9 cellular contexts compared by ENCODE assay signal in genomic region chr17:82052638-82053059, GRCh38. TPM values are rescaled to one million over a fixed set of nuclear protein-coding genes. Genes with fewer than 3 reads are reported as not detected.
DNase-seq lines count a peak whose midpoint lies in the region; ATAC-seq and FAIRE-seq lines count a peak whose summit lies in the region.
"Had no signal": no experiment of that assay in that cellular context is flagged by ENCODE, and none has a peak within 500 bp of the region (broad histone marks: within the 10 kb centered on the region; RNA-seq: fewer than 3 reads in every experiment).

No MANE protein-coding gene starts in this region.

- H3K4me1 ChIP-seq in iPS-15b (ENCODE audit: control insufficient read depth, insufficient read depth, low read length): no peaks in the 10 kb centered on the region

- no peak for FAIRE-seq in frontal cortex (lab: Jason Lieb, UNC)
- FAIRE-seq: A204.1 had no signal

- peak overlapping the region; percentile 79 for H3K4me3 ChIP-seq in iPS-15b (ENCODE audit: low read depth, low read length)

- H3K27me3 ChIP-seq in iPS-15b (ENCODE audit: control insufficient read depth, insufficient read depth, low read length): no peaks in the 10 kb centered on the region

- intact Hi-C loops in activated T-helper 1 cell treated with anti-CD3 and anti-CD28 coated beads, Interleukin-12 subunit alpha, Interleukin-12 subunit beta, Interleukin-2, Interleukin-4 antibody, amounts not matched to agents 30 ng/mL and 10 ng/mL and 1 ng/mL, durations not matched to agents 14 hours and 24 hours and 36 hours (cut with micrococcal nuclease): loop anchor here (5.0 kb wide), 1 partner anchor 45 kb away; the partner anchor contains the start of gene FASN

- no peaks in the 10 kb centered on the region for H3K9me3 Mint-ChIP-seq in activated T-helper 1 cell treated with anti-CD3 and anti-CD28 coated beads, Interleukin-12 subunit alpha, Interleukin-12 subunit beta, Interleukin-2, Interleukin-4 antibody, amounts not matched to agents 30 ng/mL and 10 ng/mL and 1 ng/mL, durations not matched to agents 14 hours and 24 hours and 36 hours
- no peaks in the 10 kb centered on the region for H3K9me3 Mint-ChIP-seq in stimulated activated memory B cell treated with anti-CD40 and anti-IgM and Interleukin-4, amounts not matched to agents 10 μg/mL and 1 μg/mL and 100 μg/mL, for 72 hours

- H3K27ac Mint-ChIP-seq in activated T-helper 1 cell treated with anti-CD3 and anti-CD28 coated beads, Interleukin-12 subunit alpha, Interleukin-12 subunit beta, Interleukin-2, Interleukin-4 antibody, amounts not matched to agents 30 ng/mL and 10 ng/mL and 1 ng/mL, durations not matched to agents 14 hours and 24 hours and 36 hours: no peak overlapping the region
- H3K27ac Mint-ChIP-seq in stimulated activated memory B cell treated with anti-CD40 and anti-IgM and Interleukin-4, amounts not matched to agents 10 μg/mL and 1 μg/mL and 100 μg/mL, for 72 hours: peak overlapping the region; percentile 49

- no peak for ATAC-seq in stimulated activated memory B cell treated with anti-CD40 and anti-IgM and Interleukin-4, amounts not matched to agents 10 μg/mL and 1 μg/mL and 100 μg/mL, for 72 hours
- ATAC-seq in HG03460 (IDR thresholded peaks at IDR 0.05; ENCODE audit: unreplicated experiment): no peak

- no peaks in the 10 kb centered on the region for H3K27me3 Mint-ChIP-seq in activated T-helper 1 cell treated with anti-CD3 and anti-CD28 coated beads, Interleukin-12 subunit alpha, Interleukin-12 subunit beta, Interleukin-2, Interleukin-4 antibody, amounts not matched to agents 30 ng/mL and 10 ng/mL and 1 ng/mL, durations not matched to agents 14 hours and 24 hours and 36 hours (ENCODE audit: insufficient read depth)
- H3K27me3 Mint-ChIP-seq in stimulated activated memory B cell treated with anti-CD40 and anti-IgM and Interleukin-4, amounts not matched to agents 10 μg/mL and 1 μg/mL and 100 μg/mL, for 72 hours: no peaks in the 10 kb centered on the region

- peaks cover 5% of the 10 kb centered on the region for H3K36me3 Mint-ChIP-seq in activated T-helper 1 cell treated with anti-CD3 and anti-CD28 coated beads, Interleukin-12 subunit alpha, Interleukin-12 subunit beta, Interleukin-2, Interleukin-4 antibody, amounts not matched to agents 30 ng/mL and 10 ng/mL and 1 ng/mL, durations not matched to agents 14 hours and 24 hours and 36 hours (ENCODE audit: low read depth)
- peaks cover 19% of the 10 kb centered on the region for H3K36me3 Mint-ChIP-seq in stimulated activated memory B cell treated with anti-CD40 and anti-IgM and Interleukin-4, amounts not matched to agents 10 μg/mL and 1 μg/mL and 100 μg/mL, for 72 hours

- peak overlapping the region; percentile 76 for H3K9ac ChIP-seq in iPS-15b (ENCODE audit: low read depth, low read length)

- peaks cover 9% of the 10 kb centered on the region for H3K4me1 Mint-ChIP-seq in activated T-helper 1 cell treated with anti-CD3 and anti-CD28 coated beads, Interleukin-12 subunit alpha, Interleukin-12 subunit beta, Interleukin-2, Interleukin-4 antibody, amounts not matched to agents 30 ng/mL and 10 ng/mL and 1 ng/mL, durations not matched to agents 14 hours and 24 hours and 36 hours (ENCODE audit: low read depth)
- H3K4me1 Mint-ChIP-seq in stimulated activated memory B cell treated with anti-CD40 and anti-IgM and Interleukin-4, amounts not matched to agents 10 μg/mL and 1 μg/mL and 100 μg/mL, for 72 hours: peaks cover 19% of the 10 kb centered on the region

- DNase-seq in DMS53 (lab: John Stamatoyannopoulos, UW) (peak; percentile 52), DMS53 treated with DMSO at 0.1 percent for 48 hours (lab: John Stamatoyannopoulos, UW; ENCODE audit: unreplicated experiment) (no peak), frontal cortex (ENCODE audit: low spot score in 2 of 2) (no peak), NCI-H1436 (lab: John Stamatoyannopoulos, UW) (no peak)
- DNase-seq in activated T-helper 1 cell treated with anti-CD3 and anti-CD28 coated beads, Interleukin-12 subunit alpha, Interleukin-12 subunit beta, Interleukin-2, Interleukin-4 antibody, amounts not matched to agents 30 ng/mL and 10 ng/mL and 1 ng/mL, durations not matched to agents 14 hours and 24 hours and 36 hours (ENCODE audit: low spot score): no peak

- H3K4me3 Mint-ChIP-seq in activated T-helper 1 cell treated with anti-CD3 and anti-CD28 coated beads, Interleukin-12 subunit alpha, Interleukin-12 subunit beta, Interleukin-2, Interleukin-4 antibody, amounts not matched to agents 30 ng/mL and 10 ng/mL and 1 ng/mL, durations not matched to agents 14 hours and 24 hours and 36 hours: peak overlapping the region; percentile 88
- peak overlapping the region; percentile 85 for H3K4me3 Mint-ChIP-seq in stimulated activated memory B cell treated with anti-CD40 and anti-IgM and Interleukin-4, amounts not matched to agents 10 μg/mL and 1 μg/mL and 100 μg/mL, for 72 hours

- H3K36me3 ChIP-seq in iPS-15b (ENCODE audit: control insufficient read depth, insufficient read depth, low read length): peaks cover 62% of the 10 kb centered on the region

- no peaks in the 10 kb centered on the region for H3K9me3 ChIP-seq in iPS-15b (ENCODE audit: control insufficient read depth, insufficient read depth, low read length)

RNA-seq across cellular contexts. Expression of gene GPS1, which starts 1.0 kb away (rescaled TPM):
- 112 and 124 TPM in 2 replicates for total RNA-seq in activated T-helper 1 cell treated with anti-CD3 and anti-CD28 coated beads, Interleukin-12 subunit alpha, Interleukin-12 subunit beta, Interleukin-2, Interleukin-4 antibody, amounts not matched to agents 30 ng/mL and 10 ng/mL and 1 ng/mL, durations not matched to agents 14 hours and 24 hours and 36 hours
- total RNA-seq in frontal cortex: 73.8 TPM

RNA-seq across cellular contexts. Expression of gene RFNG, which starts 1.0 kb away (rescaled TPM):
- 24.1 and 26.8 TPM in 2 replicates for total RNA-seq in activated T-helper 1 cell treated with anti-CD3 and anti-CD28 coated beads, Interleukin-12 subunit alpha, Interleukin-12 subunit beta, Interleukin-2, Interleukin-4 antibody, amounts not matched to agents 30 ng/mL and 10 ng/mL and 1 ng/mL, durations not matched to agents 14 hours and 24 hours and 36 hours
- total RNA-seq in frontal cortex: 21.2 TPM

RNA-seq across cellular contexts. Expression of gene DUS1L, which starts 13.0 kb away (rescaled TPM):
- 231 and 235 TPM in 2 replicates for total RNA-seq in activated T-helper 1 cell treated with anti-CD3 and anti-CD28 coated beads, Interleukin-12 subunit alpha, Interleukin-12 subunit beta, Interleukin-2, Interleukin-4 antibody, amounts not matched to agents 30 ng/mL and 10 ng/mL and 1 ng/mL, durations not matched to agents 14 hours and 24 hours and 36 hours
- 18.8 TPM for total RNA-seq in frontal cortex

RNA-seq across cellular contexts. Expression of gene DCXR, which starts 15.2 kb away (rescaled TPM):
- 123 and 125 TPM in 2 replicates for total RNA-seq in activated T-helper 1 cell treated with anti-CD3 and anti-CD28 coated beads, Interleukin-12 subunit alpha, Interleukin-12 subunit beta, Interleukin-2, Interleukin-4 antibody, amounts not matched to agents 30 ng/mL and 10 ng/mL and 1 ng/mL, durations not matched to agents 14 hours and 24 hours and 36 hours
- total RNA-seq in frontal cortex: 25.7 TPM

RNA-seq across cellular contexts. Expression of gene RAC3, which starts 21.2 kb away (rescaled TPM):
- 7.6 and 9.4 TPM in 2 replicates for total RNA-seq in activated T-helper 1 cell treated with anti-CD3 and anti-CD28 coated beads, Interleukin-12 subunit alpha, Interleukin-12 subunit beta, Interleukin-2, Interleukin-4 antibody, amounts not matched to agents 30 ng/mL and 10 ng/mL and 1 ng/mL, durations not matched to agents 14 hours and 24 hours and 36 hours
- 110 TPM for total RNA-seq in frontal cortex

Comparison
In these comparisons a context has a peak if more than half of its experiments do, and no peak if none do; other contexts are left out.
1. RNA of gene DUS1L, which starts 13.0 kb away (total RNA-seq): 231 to 235 TPM in activated T-helper 1 cell treated with anti-CD3 and anti-CD28 coated beads, Interleukin-12 subunit alpha, Interleukin-12 subunit beta, Interleukin-2, Interleukin-4 antibody, amounts not matched to agents 30 ng/mL and 10 ng/mL and 1 ng/mL, durations not matched to agents 14 hours and 24 hours and 36 hours; 18.8 TPM in frontal cortex (single experiment); every median in the first group is over 10 times any median in the second.